8 cellular contexts compared by ENCODE assay signal in the genomic region with DNA sequence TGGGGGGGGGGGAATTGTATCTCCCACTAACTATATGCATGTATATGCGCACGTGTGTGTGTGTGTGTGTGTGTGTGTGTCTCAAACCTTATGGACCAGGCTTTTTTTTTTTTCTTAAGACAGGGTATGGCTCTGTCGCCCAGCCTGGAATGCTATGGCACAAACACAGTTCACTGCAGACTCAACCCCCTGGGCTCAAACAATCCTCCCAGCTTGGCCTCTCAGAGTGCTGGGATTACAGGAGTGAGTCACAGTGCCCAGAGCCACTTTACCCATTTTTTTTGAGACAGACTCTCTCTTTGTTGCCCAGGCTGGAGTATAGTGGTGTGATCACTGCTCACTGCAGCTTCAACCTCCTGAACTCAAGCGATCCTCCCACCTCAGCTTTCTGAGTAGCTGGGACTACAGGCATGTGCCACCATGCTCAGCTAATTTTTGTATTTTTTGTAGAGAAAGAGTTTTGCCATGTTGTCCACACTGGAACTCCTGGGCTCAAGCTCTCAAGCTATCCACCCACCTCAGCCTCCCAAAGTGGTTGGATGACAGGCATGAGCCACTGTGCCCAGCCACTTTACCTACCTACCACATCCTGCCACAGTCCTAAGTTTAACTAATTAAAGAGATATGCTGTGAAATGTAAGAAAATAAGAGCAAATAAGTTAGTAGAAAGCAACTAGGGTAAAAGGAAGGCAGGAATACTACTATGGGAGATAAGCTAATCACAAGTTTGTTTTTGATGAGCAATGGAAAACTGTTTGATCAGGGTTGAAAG. TPM values are rescaled to one million over a fixed set of nuclear protein-coding genes. Genes with fewer than 3 reads are reported as not detected.
DNase-seq lines count a peak whose midpoint lies in the region; ATAC-seq, FAIRE-seq and TF ChIP-seq lines count a peak whose summit lies in the region.

No MANE protein-coding gene starts in this region.

- no peaks in the 10 kb centered on the region for H4K20me1 ChIP-seq in K562 (replicated peaks; ENCODE audit: control insufficient read depth, insufficient read depth, low read length)

- H3K4me1 ChIP-seq in CD8-positive, alpha-beta T cell (ENCODE audit: insufficient read depth, low read length): peaks cover 25% of the 10 kb centered on the region
- H3K4me1 ChIP-seq in K562 (replicated peaks in 1 of 2; ENCODE audit: control insufficient read depth in 2 of 2, insufficient read depth in 2 of 2, low read length in 2 of 2): peaks cover 15 to 20% of the 10 kb centered on the region in 2 experiments; a peak in 4 of 5 replicates

- intact Hi-C loops in CD8-positive, alpha-beta T cell (cut with DNase I, micrococcal nuclease): loop anchor here (5.0 to 10.0 kb wide), 8 partner anchors 229 to 1811 kb away; a partner anchor contains a TSS
- intact Hi-C loops in K562 (cut with micrococcal nuclease): loop anchor here (5.0 to 10.0 kb wide), 2 partner anchors 76 to 101 kb away; a partner anchor contains a TSS
- intact Hi-C loops in CD14-positive monocyte (cut with micrococcal nuclease): loop anchor here (5.0 kb wide), 3 partner anchors 79 to 229 kb away; a partner anchor contains a TSS

- FAIRE-seq in K562 (lab: Jason Lieb, UNC): no peak

- no peaks in the 10 kb centered on the region for H3K27me3 ChIP-seq in CD8-positive, alpha-beta T cell (ENCODE audit: insufficient read depth, low read length)
- H3K27me3 ChIP-seq in K562 (ENCODE audit: control insufficient read depth in 2 of 2, insufficient read depth in 2 of 2, low read length in 2 of 2): no peaks in the 10 kb centered on the region

- POLR2A ChIA-PET in CD8-positive, alpha-beta T cell (lab: Charles Lee): interaction anchor here (0.9 to 2.3 kb wide), 4 partner anchors 13 to 96 kb away, joined by 3 to 13 read pairs (median 4); a partner anchor contains a TSS
- POLR2A ChIA-PET in K562 (lab: Yijun Ruan, JAX): interaction anchor here (0.7 to 1.1 kb wide), 5 partner anchors 8 to 24 kb away, joined by 3 to 4 read pairs (median 3); no protein-coding TSS in a partner anchor

- no peaks in the 10 kb centered on the region for H3K9me3 ChIP-seq in CD8-positive, alpha-beta T cell (ENCODE audit: low read length)
- H3K9me3 ChIP-seq in K562 (replicated peaks; ENCODE audit: control insufficient read depth, insufficient read depth, low read depth, low read length): no peaks in the 10 kb centered on the region

- H3K79me2 ChIP-seq in K562 (ENCODE audit: control insufficient read depth, insufficient read depth, low read length): peaks cover 53% of the 10 kb centered on the region

- no peak for TF ChIP-seq POLR2A in K562 (conservative IDR thresholded peaks at IDR 0.05)

- TF ChIP-seq CTCF in CD8-positive, alpha-beta T cell (IDR thresholded peaks at IDR 0.05): no peak
- TF ChIP-seq CTCF in K562 (IDR thresholded peaks at IDR 0.05 in 2 of 3, conservative IDR thresholded peaks at IDR 0.05 in 1 of 3; ENCODE audit: insufficient read depth in 2 of 3, low read depth in 1 of 3, low read length in 3 of 3) (no peak), CD14-positive monocyte (IDR thresholded peaks at IDR 0.05) (no peak)

- peak overlapping the region in 1 of 2 experiments; percentile 79; a peak in 1 of 4 replicates for H3K9ac ChIP-seq in K562 (ENCODE audit: insufficient read depth in 1 of 2, low read depth in 2 of 2, low read length in 2 of 2)

- no peaks in the 10 kb centered on the region for H3K27me3 Mint-ChIP-seq in CD8-positive, alpha-beta T cell (ENCODE audit: low read depth)
- H3K27me3 Mint-ChIP-seq in CD14-positive monocyte (ENCODE audit: low read depth in 3 of 3): no peaks in the 10 kb centered on the region

- H3K4me3 ChIP-seq in CD8-positive, alpha-beta T cell (ENCODE audit: low read depth, low read length): no peak overlapping the region
- peak overlapping the region; percentile 83 for H3K4me3 ChIP-seq in K562

- H3K4me2 ChIP-seq in K562 (ENCODE audit: insufficient read depth, low read length): peak overlapping the region; percentile 92

- H3K27ac Mint-ChIP-seq in CD8-positive, alpha-beta T cell: peak overlapping the region; percentile 97
- H3K27ac Mint-ChIP-seq in CD14-positive monocyte: peak overlapping the region in 3 of 7 donors; percentile 6 to 54 (median 40)

- in situ Hi-C loops in K562 (cut with MboI): no loop called here

- no peaks in the 10 kb centered on the region for H3K9me1 ChIP-seq in K562 (ENCODE audit: control insufficient read depth, insufficient read depth, low read length)

- H3K9me3 Mint-ChIP-seq in CD8-positive, alpha-beta T cell: no peaks in the 10 kb centered on the region
- H3K9me3 Mint-ChIP-seq in CD14-positive monocyte: no peaks in the 10 kb centered on the region

- peak overlapping the region; percentile 90 for H3K4me3 Mint-ChIP-seq in CD8-positive, alpha-beta T cell
- H3K4me3 Mint-ChIP-seq in CD14-positive monocyte: peak overlapping the region in 1 of 2 donors; percentile 96

- CTCF ChIA-PET in CD8-positive, alpha-beta T cell (lab: Charles Lee): interaction anchor here (0.6 to 1.4 kb wide), 4 partner anchors 8 to 41 kb away, joined by 3 to 4 read pairs (median 4); no protein-coding TSS in a partner anchor
- CTCF ChIA-PET in K562 (lab: Yijun Ruan, JAX; ENCODE audit: low intra/inter-chr PET ratio): no interaction called here

- TF ChIP-seq EP300 in K562 (IDR thresholded peaks at IDR 0.05; ENCODE audit: low read length): no peak

- no peak overlapping the region for H2AFZ ChIP-seq in K562 (ENCODE audit: low read depth, low read length)

- H3K36me3 Mint-ChIP-seq in CD8-positive, alpha-beta T cell: peaks cover 29% of the 10 kb centered on the region
- H3K36me3 Mint-ChIP-seq in CD14-positive monocyte: peaks cover 16 to 44% of the 10 kb centered on the region in 2 donors

- BruUV-seq in K562 (replicated peaks; lab: Mats Ljungman, UMichigan): TSS peak; percentile 52

- DNase-seq in CD8-positive, alpha-beta T cell: peak in 2 of 7 experiments; percentile 6 to 14
- peak; percentile 73 for DNase-seq in LoVo (ENCODE audit: low spot score)
- no peak for DNase-seq in K562 (ENCODE audit: extremely low read depth in 1 of 4, low spot score in 3 of 4)
- peak; percentile 66 for DNase-seq in myocyte (ENCODE audit: low read depth)
- no peak for DNase-seq in inferior parietal cortex (ENCODE audit: extremely low spot score)
- no peak for DNase-seq in CD14-positive monocyte (ENCODE audit: low spot score)
- DNase-seq in epidermal melanocyte (ENCODE audit: insufficient read length, low spot score): no peak

- no peak for ATAC-seq in CD8-positive, alpha-beta T cell
- ATAC-seq in K562: no peak
- no peak for ATAC-seq in GM21423 (IDR thresholded peaks at IDR 0.05; ENCODE audit: unreplicated experiment)

- no peak for TF ChIP-seq RAD21 in K562 (CRISPR knock-in tag; conservative IDR thresholded peaks at IDR 0.05 in 1 of 2, IDR thresholded peaks at IDR 0.05 in 1 of 2)

- H3K4me1 Mint-ChIP-seq in CD8-positive, alpha-beta T cell (ENCODE audit: low read depth): peaks cover 47% of the 10 kb centered on the region
- H3K4me1 Mint-ChIP-seq in CD14-positive monocyte: peaks cover 26% of the 10 kb centered on the region

- no peaks in the 10 kb centered on the region for H3K36me3 ChIP-seq in CD8-positive, alpha-beta T cell (ENCODE audit: insufficient read depth, low read length)
- peaks cover 17% of the 10 kb centered on the region; the same call in 2 of the 3 replicates for H3K36me3 ChIP-seq in K562 (ENCODE audit: control insufficient read depth, insufficient read depth, low read length)

- no peak overlapping the region for H3K27ac ChIP-seq in CD8-positive, alpha-beta T cell (ENCODE audit: low read depth, low read length)
- no peak overlapping the region for H3K27ac ChIP-seq in K562 (ENCODE audit: extremely low read depth, low read depth, low read length)

- 81% methylated on average over 4 of the region's 4 CpGs for WGBS in K562 (ENCODE audit: insufficient coverage, low coverage, missing lambda C conversion rate)

TF ChIP-seq in K562, 482 proteins besides CTCF, POLR2A, EP300 and RAD21:
- 0 out of 2 replicates have a peak, but pooled peaks have one; percentile 5 for TF ChIP-seq C11orf30 (IDR thresholded peaks at IDR 0.05; ENCODE audit: low read depth)
- no peak for TF ChIP-seq ASH1L (IDR thresholded peaks at IDR 0.05; ENCODE audit: borderline replicate concordance, low read depth, partially characterized antibody)
- TF ChIP-seq ZNF316 (IDR thresholded peaks at IDR 0.05): peak; percentile 22; the same call in 1 of the 2 replicates
- no peak for TF ChIP-seq HNRNPUL1 (IDR thresholded peaks at IDR 0.05; ENCODE audit: low read length)

RNA-seq across cellular contexts. Expression of a gene that starts 2.4 kb away (rescaled TPM):
- total RNA-seq in CD8-positive, alpha-beta T cell: 10 to 100 TPM; 25.1 to 25.8 TPM
- 10.6 and 27.2 TPM in 2 replicates for total RNA-seq in K562 (2011; cell fraction: chromatin; rRNA removed; ENCODE audit: low replicate concordance)
- 6.8 and 7.3 TPM in 2 replicates for total RNA-seq in K562 (2011; cell fraction: nucleolus; rRNA removed)
- 13.3 and 14.8 TPM in 2 replicates for total RNA-seq in K562 (2011; cell fraction: nucleoplasm; rRNA removed)
- total RNA-seq in K562 (2014; rRNA removed) (5.0 and 5.4 TPM in 2 replicates), K562 (2014; rRNA removed; fragmentation: Illumina TruSeq; extraction: Trizol) (11.9 and 15.8 TPM in 2 replicates), K562 (2015; rRNA removed; fragmentation: Illumina TruSeq; extraction: Trizol) (9.6 and 10.3 TPM in 2 replicates), K562 (2021) (6.8 and 7.8 TPM in 2 replicates), myocyte (10.6 and 11.2 TPM in 2 replicates)
- polyA plus RNA-seq in K562 (2011; rRNA removed) (8.5 and 10.3 TPM in 2 replicates), K562 (2014; fragmentation: Illumina TruSeq; extraction: Trizol) (10.0 and 10.3 TPM in 2 replicates), K562 (2014; fragmentation: Nextera tagmentation; extraction: Ambion mirVana) (1 to 10 TPM; 6.5 to 7.7 TPM), K562 (2014; rRNA removed) (6.5 and 7.2 TPM in 2 replicates), CD14-positive monocyte (10 to 100 TPM; 11.1 to 13.2 TPM)
- polyA plus RNA-seq in K562 (2011; cell fraction: cytosol; rRNA removed): 1.8 and 3.5 TPM in 2 replicates
- 3.8 and 5.3 TPM in 2 replicates for polyA plus RNA-seq in K562 (2011; cell fraction: nucleus; rRNA removed)
- 6.3 and 7.4 TPM in 2 replicates for polyA plus RNA-seq in K562 (2012)
- 10.5 and 13.6 TPM in 2 replicates for polyA minus RNA-seq in K562 (2011; rRNA and poly(A)+ RNA removed)
- 3.1 and 4.0 TPM in 2 replicates for polyA minus RNA-seq in K562 (2011; cell fraction: cytosol; rRNA and poly(A)+ RNA removed)
- polyA minus RNA-seq in K562 (2011; cell fraction: nucleus; rRNA and poly(A)+ RNA removed): 3.6 and 6.4 TPM in 2 replicates
- 5.5 TPM for polyA plus RNA-seq in myocyte (2012)

Comparison
In these comparisons a context has a peak if more than half of its experiments do, and no peak if none do; other contexts are left out.
1. DNase-seq: peak in LoVo (single experiment) and myocyte (single experiment); none in K562 (0 of 4), inferior parietal cortex (single experiment), CD14-positive monocyte (single experiment) and epidermal melanocyte (single experiment).